ENCODE assay signal across 8 cellular contexts in genomic region chr3:126084667-126085180, GRCh38. TPM values are rescaled to one million over a fixed set of nuclear protein-coding genes. Genes with fewer than 3 reads are reported as not detected.
DNase-seq lines count a peak whose midpoint lies in the region; ATAC-seq, FAIRE-seq and TF ChIP-seq lines count a peak whose summit lies in the region.

No MANE protein-coding gene starts in this region.

- H4K20me1 ChIP-seq in GM12878 (ENCODE audit: control insufficient read depth, insufficient read depth) = no peaks in the 10 kb centered on the region

- H3K36me3 ChIP-seq in cardiac muscle cell (no peaks in the 10 kb centered on the region), GM12878 (ENCODE audit: control insufficient read depth in 2 of 2, insufficient read depth in 2 of 2, low read length in 1 of 2) (no peaks in the 10 kb centered on the region), lower lobe of right lung (no peaks in the 10 kb centered on the region), upper lobe of left lung (no peaks in the 10 kb centered on the region)

- TF ChIP-seq POLR2A in GM12878 (IDR thresholded peaks at IDR 0.05; ENCODE audit: low read depth, low read length) (no peak), upper lobe of left lung (IDR thresholded peaks at IDR 0.05) (no peak)

- FAIRE-seq in GM12878 (lab: Jason Lieb, UNC) = peak; percentile 27

- RAD21 ChIA-PET in GM12878 (lab: Charles Lee; ENCODE audit: unreplicated experiment) = no interaction called here

- TF ChIP-seq CTCF in cardiac muscle cell (IDR thresholded peaks at IDR 0.05; ENCODE audit: low read depth, low read length) = no peak
- TF ChIP-seq CTCF in GM12878 (IDR thresholded peaks at IDR 0.05 in 2 of 3, conservative IDR thresholded peaks at IDR 0.05 in 1 of 3; ENCODE audit: control insufficient read depth in 2 of 3, extremely low read depth in 1 of 3, insufficient read depth in 1 of 3, low read depth in 3 of 3, low read length in 3 of 3) = no peak
- no peak for TF ChIP-seq CTCF in lower lobe of right lung (IDR thresholded peaks at IDR 0.05)
- TF ChIP-seq CTCF in upper lobe of left lung (IDR thresholded peaks at IDR 0.05) = no peak

- BruUV-seq in GM12878 (replicated peaks; lab: Mats Ljungman, UMichigan) = TSS peak; percentile 44

- H3K27ac ChIP-seq in cardiac muscle cell (peak overlapping the region; percentile 89), GM12878 (ENCODE audit: control insufficient read depth, insufficient read depth) (0 out of 2 replicates have a peak overlapping the region, but pooled peaks have one; percentile 39), lower lobe of right lung (peak overlapping the region; percentile 91), upper lobe of left lung (peak overlapping the region; percentile 87 to 94 (median 88))

- SMC1A ChIA-PET in GM12878 (lab: Charles Lee; ENCODE audit: uncharacterized antibody, unreplicated experiment) = no interaction called here

- H3K4me1 ChIP-seq in cardiac muscle cell (ENCODE audit: low read depth) = no peaks in the 10 kb centered on the region
- no peaks in the 10 kb centered on the region for H3K4me1 ChIP-seq in GM12878 (ENCODE audit: control insufficient read depth, insufficient read depth, low read length)
- peaks cover 12% of the 10 kb centered on the region for H3K4me1 ChIP-seq in lower lobe of right lung
- peaks cover 3 to 22% (median 8%) of the 10 kb centered on the region in 4 donors for H3K4me1 ChIP-seq in upper lobe of left lung

- TF ChIP-seq EP300 in GM12878 (IDR thresholded peaks at IDR 0.05; ENCODE audit: borderline replicate concordance in 1 of 2, control insufficient read depth in 1 of 2, low read depth in 2 of 2, low read length in 2 of 2) = no peak
- TF ChIP-seq EP300 in upper lobe of left lung (IDR thresholded peaks at IDR 0.05) = no peak

- POLR2A ChIA-PET in GM12878 (lab: Charles Lee) = interaction anchor here (0.5 to 1.1 kb wide), 2 partner anchors 11 to 1611 kb away, joined by 3 to 5 read pairs; no protein-coding TSS in a partner anchor

- H3K4me2 ChIP-seq in GM12878 (ENCODE audit: control insufficient read depth, insufficient read depth) = peak overlapping the region; percentile 70

- in situ Hi-C loops in GM12878 (cut with MboI) = no loop called here

- H3K79me2 ChIP-seq in GM12878 (ENCODE audit: control insufficient read depth, insufficient read depth, low read length) = no peaks in the 10 kb centered on the region

- no peaks in the 10 kb centered on the region for H3K27me3 ChIP-seq in cardiac muscle cell
- peaks cover 0 to 2% of the 10 kb centered on the region in 2 experiments; a peak in 1 of 4 replicates for H3K27me3 ChIP-seq in GM12878 (replicated peaks in 1 of 2; ENCODE audit: control insufficient read depth in 2 of 2, insufficient read depth in 2 of 2, low read length in 1 of 2)
- H3K27me3 ChIP-seq in lower lobe of right lung (ENCODE audit: low read depth) = no peaks in the 10 kb centered on the region
- H3K27me3 ChIP-seq in upper lobe of left lung = no peaks in the 10 kb centered on the region

- 55% methylated on average over 8 of the region's 8 CpGs for WGBS in GM12878 (ENCODE audit: insufficient coverage, insufficient replicate concordance, low lambda C conversion rate, missing lambda C conversion rate)
- WGBS in upper lobe of left lung, 2 donors = 29 to 40% methylated on average over 8 of the region's 8 CpGs

- ATAC-seq in Right ventricle myocardium superior (ENCODE audit: poor library complexity) = no peak
- ATAC-seq in GM12878 = no peak
- ATAC-seq in lower lobe of right lung = no peak
- no peak for ATAC-seq in upper lobe of left lung (ENCODE audit: low FRiP score in 2 of 2)
- no peak for ATAC-seq in GM19035 (IDR thresholded peaks at IDR 0.05; ENCODE audit: unreplicated experiment)

- no peak for TF ChIP-seq RAD21 in GM12878 (IDR thresholded peaks at IDR 0.05; ENCODE audit: insufficient read depth, low read depth, low read length)

- DNase-seq in cardiac muscle cell (ENCODE audit: low read depth in 1 of 2, low spot score in 1 of 2) (no peak), Right ventricle myocardium superior (no peak), GM12878 (ENCODE audit: low read depth, low spot score) (no peak), lower lobe of right lung (no peak), upper lobe of left lung (no peak), NCI-H1436 (lab: John Stamatoyannopoulos, UW) (no peak), SK-N-DZ (ENCODE audit: low spot score) (no peak)

- H2AFZ ChIP-seq in GM12878 (ENCODE audit: control insufficient read depth, low read depth, low read length) = peak overlapping the region; percentile 83

- CTCF ChIA-PET in GM12878 (lab: Yijun Ruan, JAX) = interaction anchor here (0.6 to 0.7 kb wide), 2 partner anchors 237 to 388 kb away, joined by 3 read pairs; no protein-coding TSS in a partner anchor

- peak overlapping the region; percentile 59 for H3K9ac ChIP-seq in GM12878 (ENCODE audit: control insufficient read depth, insufficient read depth, low read length)

- H3K9me3 ChIP-seq in cardiac muscle cell (ENCODE audit: low read depth) = no peaks in the 10 kb centered on the region
- H3K9me3 ChIP-seq in GM12878 (replicated peaks; ENCODE audit: control insufficient read depth, insufficient read depth, low read length) = no peaks in the 10 kb centered on the region
- no peaks in the 10 kb centered on the region for H3K9me3 ChIP-seq in lower lobe of right lung
- H3K9me3 ChIP-seq in upper lobe of left lung = no peaks in the 10 kb centered on the region

- peak overlapping the region; percentile 79 for H3K4me3 ChIP-seq in cardiac muscle cell
- peak overlapping the region; percentile 71; the same call in 1 of the 2 replicates for H3K4me3 ChIP-seq in GM12878
- H3K4me3 ChIP-seq in lower lobe of right lung = peak overlapping the region; percentile 71
- H3K4me3 ChIP-seq in upper lobe of left lung = peak overlapping the region in 3 of 4 donors; percentile 67 to 83 (median 81)

- intact Hi-C loops in Right ventricle myocardium superior (cut with DNase I) (loop anchor here (10.0 kb wide), 1 partner anchor 110 kb away; no protein-coding TSS in a partner anchor), GM12878 (cut with micrococcal nuclease; ENCODE audit: unreplicated experiment) (loop anchor here (10.0 kb wide), 1 partner anchor 170 kb away; no protein-coding TSS in a partner anchor), lower lobe of right lung (cut with DNase I) (no loop called here)

TF ChIP-seq in GM12878, 131 proteins besides CTCF, POLR2A, EP300 and RAD21:
- no peak for TF ChIP-seq TCF12 (IDR thresholded peaks at IDR 0.05; ENCODE audit: low read depth, low read length)
- TF ChIP-seq TCF3 (IDR thresholded peaks at IDR 0.05; ENCODE audit: borderline replicate concordance, insufficient read depth, low read depth, low read length) = no peak
- no peak for TF ChIP-seq BCL3 (IDR thresholded peaks at IDR 0.05; ENCODE audit: borderline replicate concordance, insufficient read depth, low read depth, low read length, poor library complexity, severe bottlenecking)
- TF ChIP-seq POLR2AphosphoS2 (IDR thresholded peaks at IDR 0.05; ENCODE audit: low read depth, low read length) = no peak
- TF ChIP-seq BACH1 (IDR thresholded peaks at IDR 0.05; ENCODE audit: borderline replicate concordance) = no peak

RNA-seq across cellular contexts. Expression of gene SLC41A3, which starts 0.8 kb away (rescaled TPM):
- total RNA-seq in cardiac muscle cell (55.1 and 68.0 TPM in 2 replicates), Right ventricle myocardium superior (34.7 TPM), GM12878 (2014; rRNA removed) (21.2 and 21.8 TPM in 2 replicates), GM12878 (2014; rRNA removed; fragmentation: Illumina TruSeq; extraction: Trizol) (10.9 and 12.5 TPM in 2 replicates), GM12878 (2021) (25.7 and 27.1 TPM in 2 replicates), lower lobe of right lung (36.2 TPM), upper lobe of left lung (10 to 100 TPM; 17.1 to 40.1 (median 32.3) TPM)
- polyA plus RNA-seq in cardiac muscle cell (33.4 and 33.9 TPM in 2 replicates), GM12878 (2011; rRNA removed) (14.9 and 26.3 TPM in 2 replicates), GM12878 (2014; fragmentation: Illumina TruSeq; extraction: Trizol) (14.5 and 19.4 TPM in 2 replicates), GM12878 (2014; fragmentation: Nextera tagmentation; extraction: Ambion mirVana) (10 to 100 TPM in 1 of 2 experiments, 1 to 10 TPM in 1; 8.3 to 13.9 TPM), GM12878 (2014; rRNA removed) (29.5 and 35.1 TPM in 2 replicates), GM12878 (2016; fragmentation: Nextera tagmentation; extraction: Ambion mirVana) (10 to 100 TPM; 10.1 to 11.0 TPM)
- 24.3 and 38.0 TPM in 2 replicates for total RNA-seq in GM12878 (2013; cell fraction: nucleolus; rRNA removed)
- 11.7 TPM for polyA plus RNA-seq in GM12878 (2011; ENCODE audit: low read depth)
- polyA plus RNA-seq in GM12878 (2011; cell fraction: cytosol; rRNA removed) = 39.2 and 43.6 TPM in 2 replicates
- 117 and 124 TPM in 2 replicates for polyA plus RNA-seq in GM12878 (2011; cell fraction: nucleus; rRNA removed)
- 18.3 and 18.8 TPM in 2 replicates for polyA plus RNA-seq in GM12878 (2012)
- 22.0 and 33.0 TPM in 2 replicates for polyA minus RNA-seq in GM12878 (2011; rRNA and poly(A)+ RNA removed)
- polyA minus RNA-seq in GM12878 (2011; cell fraction: cytosol; rRNA and poly(A)+ RNA removed) = 10.9 and 11.5 TPM in 2 replicates
- 16.8 and 31.4 TPM in 2 replicates for polyA minus RNA-seq in GM12878 (2011; cell fraction: nucleus; rRNA and poly(A)+ RNA removed)
- polyA plus RNA-seq in SK-N-DZ (2014; cell fraction: cytosol; rRNA removed) = 25.8 and 31.9 TPM in 2 replicates
- polyA plus RNA-seq in SK-N-DZ (2014; cell fraction: nucleus; rRNA removed) = 52.5 and 76.5 TPM in 2 replicates

Comparison
In these comparisons a context has a peak if more than half of its experiments do, and no peak if none do; other contexts are left out.
1. H3K27ac ChIP-seq: peak in every context shown above with its lines; median percentile 91 in lower lobe of right lung; 89 in cardiac muscle cell; 88 in upper lobe of left lung; 39 in GM12878.